In genomic region chr16:73054732-73055481, GRCh38 we compare ENCODE assay signal across 9 cellular contexts. TPM values are rescaled to one million over a fixed set of nuclear protein-coding genes. Genes with fewer than 3 reads are reported as not detected.
DNase-seq lines count a peak whose midpoint lies in the region; ATAC-seq and TF ChIP-seq lines count a peak whose summit lies in the region.
"Had no signal": no experiment of that assay in that cellular context is flagged by ENCODE, and none has a peak within 500 bp of the region (broad histone marks: within the 10 kb centered on the region; RNA-seq: fewer than 3 reads in every experiment).

No MANE protein-coding gene starts in this region.

- no peak for TF ChIP-seq EP300 in suprapubic skin (IDR thresholded peaks at IDR 0.05)

- TF ChIP-seq CTCF in glutamatergic neuron (IDR thresholded peaks at IDR 0.05; ENCODE audit: partially characterized antibody, unreplicated experiment) (no peak), suprapubic skin (IDR thresholded peaks at IDR 0.05) (no peak), Calu3 (IDR thresholded peaks at IDR 0.05; ENCODE audit: unreplicated experiment) (no peak)

- H3K27ac ChIP-seq in SK-N-MC: peak overlapping the region; percentile 92
- H3K27ac ChIP-seq in suprapubic skin: peak overlapping the region; percentile 93

- H3K9me3 ChIP-seq in SK-N-MC (ENCODE audit: low read depth, low read length) (no peaks in the 10 kb centered on the region), suprapubic skin (no peaks in the 10 kb centered on the region)

- peak; percentile 47 for DNase-seq in DMS 273 (lab: John Stamatoyannopoulos, UW; ENCODE audit: unreplicated experiment)
- no peak for DNase-seq in DMS 273 treated with DMSO at 0.1 percent for 48 hours (lab: John Stamatoyannopoulos, UW)
- DNase-seq in SK-N-MC (ENCODE audit: low read depth, low spot score): peak; percentile 61
- DNase-seq in glutamatergic neuron: no peak
- DNase-seq in suprapubic skin (ENCODE audit: low spot score in 2 of 2): no peak
- DNase-seq in Calu3: no peak
- DNase-seq: stimulated activated CD4-positive, alpha-beta T cell treated with anti-CD3 and anti-CD28 coated beads, Interleukin-12 subunit alpha, Interleukin-12 subunit beta, amount 100 ng/mL, for 4 hours had no signal

- H3K9me3 Mint-ChIP-seq in glutamatergic neuron (ENCODE audit: unreplicated experiment) (peaks cover 12% of the 10 kb centered on the region), Calu3 (ENCODE audit: low read depth, unreplicated experiment) (no peaks in the 10 kb centered on the region)

- no peak for TF ChIP-seq POLR2A in suprapubic skin (IDR thresholded peaks at IDR 0.05)

- no peaks in the 10 kb centered on the region for H3K36me3 ChIP-seq in SK-N-MC (ENCODE audit: insufficient read depth, low read length)
- no peaks in the 10 kb centered on the region for H3K36me3 ChIP-seq in suprapubic skin

- H3K27me3 ChIP-seq in suprapubic skin: peaks cover under 1% of the 10 kb centered on the region

- peak overlapping the region; percentile 33 for H3K9ac ChIP-seq in SK-N-MC (ENCODE audit: insufficient read length)

- H3K4me3 ChIP-seq in SK-N-MC: peak overlapping the region; percentile 80
- H3K4me3 ChIP-seq in suprapubic skin: peak overlapping the region; percentile 84

- H3K27ac Mint-ChIP-seq in glutamatergic neuron (ENCODE audit: unreplicated experiment): no peak overlapping the region
- no peak overlapping the region for H3K27ac Mint-ChIP-seq in Calu3 (ENCODE audit: unreplicated experiment)

- WGBS in suprapubic skin: 28% methylated on average over 7 of the region's 7 CpGs

- peaks cover 49% of the 10 kb centered on the region for H3K4me1 ChIP-seq in suprapubic skin

- CTCF ChIA-PET in Calu3 (lab: Charles Lee): interaction anchor here (0.6 to 2.3 kb wide), 13 partner anchors 16 to 653 kb away, joined by 3 to 12 read pairs (median 5); no protein-coding TSS in a partner anchor

- peaks cover 18% of the 10 kb centered on the region for H3K27me3 Mint-ChIP-seq in glutamatergic neuron (ENCODE audit: unreplicated experiment)
- no peaks in the 10 kb centered on the region for H3K27me3 Mint-ChIP-seq in Calu3 (ENCODE audit: unreplicated experiment)

- no TSS peak for BruUV-seq in Calu3 (replicated peaks; lab: Mats Ljungman, UMichigan)

- H3K4me1 Mint-ChIP-seq in glutamatergic neuron (ENCODE audit: low read depth, unreplicated experiment) (peaks cover 39% of the 10 kb centered on the region), Calu3 (ENCODE audit: low read depth, unreplicated experiment) (peaks cover 18% of the 10 kb centered on the region)

- no peak for ATAC-seq in HG03457 (IDR thresholded peaks at IDR 0.05; ENCODE audit: unreplicated experiment)
- ATAC-seq in activated CD4-positive, CD25-positive, alpha-beta regulatory T cell treated with anti-CD3 and anti-CD28 coated beads, Interleukin-2, amount 50 U/mL, for 24 hours: no peak

- peak overlapping the region; percentile 55 for H3K4me3 Mint-ChIP-seq in glutamatergic neuron (ENCODE audit: unreplicated experiment)
- no peak overlapping the region for H3K4me3 Mint-ChIP-seq in Calu3 (ENCODE audit: low read depth, unreplicated experiment)

- H3K36me3 Mint-ChIP-seq in glutamatergic neuron (ENCODE audit: unreplicated experiment) (peaks cover 6% of the 10 kb centered on the region), Calu3 (ENCODE audit: insufficient read depth, unreplicated experiment) (peaks cover 53% of the 10 kb centered on the region)

- intact Hi-C loops in Calu3 (cut with micrococcal nuclease; ENCODE audit: unreplicated experiment): loop anchor here (1.0 to 10.0 kb wide), 7 partner anchors 14 to 390 kb away; no protein-coding TSS in a partner anchor

RNA-seq across cellular contexts. Expression of gene ZFHX3, which starts 7.0 kb away (rescaled TPM):
- total RNA-seq in glutamatergic neuron (ENCODE audit: unreplicated experiment) (6.8 TPM), suprapubic skin (10 to 100 TPM; 10.4 to 16.1 (median 12.8) TPM), Calu3 (2022) (13.6 and 17.8 TPM in 2 replicates)

Comparison
In these comparisons a context has a peak if more than half of its experiments do, and no peak if none do; other contexts are left out.
1. DNase-seq: peak in DMS 273 (single experiment) and SK-N-MC (single experiment); none in DMS 273 treated with DMSO at 0.1 percent for 48 hours (single experiment), glutamatergic neuron (single experiment), suprapubic skin (0 of 2) and Calu3 (single experiment).